In genomic region chr1:155051777-155052398, GRCh38 we compare ENCODE assay signal across 9 cellular contexts. TPM values are rescaled to one million over a fixed set of nuclear protein-coding genes. Genes with fewer than 3 reads are reported as not detected.
DNase-seq lines count a peak whose midpoint lies in the region; ATAC-seq, FAIRE-seq and TF ChIP-seq lines count a peak whose summit lies in the region.
"Had no signal": no experiment of that assay in that cellular context is flagged by ENCODE, and none has a peak within 500 bp of the region (broad histone marks: within the 10 kb centered on the region; RNA-seq: fewer than 3 reads in every experiment).

No MANE protein-coding gene starts in this region.

- TF ChIP-seq CTCF in cardiac fibroblast (IDR thresholded peaks at IDR 0.05; ENCODE audit: low read depth, low read length) (no peak), kidney (IDR thresholded peaks at IDR 0.05; ENCODE audit: borderline replicate concordance, extremely low read depth, insufficient read depth) (no peak)

- H3K27ac ChIP-seq in kidney (ENCODE audit: low read depth in 2 of 2, low read length in 2 of 2) = peak overlapping the region; percentile 67 to 71

- H3K9ac ChIP-seq in kidney (ENCODE audit: low read length in 2 of 2) = peak overlapping the region; percentile 64 to 80

- no peaks in the 10 kb centered on the region for H3K9me3 ChIP-seq in kidney (ENCODE audit: control insufficient read depth in 1 of 2, low read length in 2 of 2)

- H3K4me3 ChIP-seq in cardiac fibroblast (replicated peaks in 1 of 2; ENCODE audit: low read depth in 2 of 2, low read length in 2 of 2) = peak overlapping the region; percentile 75 to 81
- peak overlapping the region; percentile 56 to 70 for H3K4me3 ChIP-seq in kidney (ENCODE audit: low read length in 2 of 2)

- intact Hi-C loops in kidney (cut with DNase I) = no loop called here

- H3K4me1 ChIP-seq in kidney (ENCODE audit: control insufficient read depth in 1 of 2, insufficient read depth in 1 of 2, low read depth in 1 of 2, low read length in 2 of 2) = peaks cover 8 to 16% of the 10 kb centered on the region in 2 donors

- H3K36me3 ChIP-seq in kidney (ENCODE audit: control insufficient read depth in 1 of 2, insufficient read depth in 2 of 2, low read length in 2 of 2) = no peaks in the 10 kb centered on the region

- ATAC-seq in GM18498 (IDR thresholded peaks at IDR 0.05; ENCODE audit: unreplicated experiment) = no peak

- no peak for FAIRE-seq in kidney (lab: Jason Lieb, UNC)

- peak; percentile 23 to 39 for DNase-seq in NCI-H446 (lab: John Stamatoyannopoulos, UW)
- no peak for DNase-seq in NCI-H446 treated with DMSO at 0.1 percent for 48 hours (lab: John Stamatoyannopoulos, UW)
- DNase-seq in M059J (ENCODE audit: low read depth) = peak; percentile 61
- peak; percentile 64 for DNase-seq in UCSD-AML1 (lab: John Stamatoyannopoulos, UW; ENCODE audit: unreplicated experiment)
- DNase-seq in cardiac fibroblast (ENCODE audit: low read depth in 2 of 2) = peak in 1 of 2 donors; percentile 40
- peak; percentile 90 for DNase-seq in kidney
- DNase-seq in stimulated activated CD4-positive, alpha-beta T cell treated with anti-CD3 and anti-CD28 coated beads, Interleukin-15, amount 100 ng/mL, for 24 hours = peak; percentile 60

RNA-seq across cellular contexts. Expression of gene ADAM15, which starts 0.8 kb away (rescaled TPM):
- total RNA-seq in M059J (2014; rRNA removed; shearing (Covaris generic)) = 74.5 and 90.0 TPM in 2 replicates
- 152 TPM for total RNA-seq in kidney
- 68.4 TPM for polyA plus RNA-seq in kidney (ENCODE audit: insufficient read depth, low read depth, low replicate concordance)

RNA-seq across cellular contexts. Expression of gene EFNA4, which starts 11.7 kb away (rescaled TPM):
- 22.8 and 36.2 TPM in 2 replicates for total RNA-seq in M059J (2014; rRNA removed; shearing (Covaris generic))
- total RNA-seq in kidney = 7.6 TPM
- 11.8 TPM for polyA plus RNA-seq in kidney (ENCODE audit: insufficient read depth, low read depth, low replicate concordance)

RNA-seq across cellular contexts. Expression of gene DCST1, which starts 18.3 kb away (rescaled TPM):
- not detected in 2 replicates for total RNA-seq in M059J (2014; rRNA removed; shearing (Covaris generic))
- total RNA-seq in kidney = not detected
- polyA plus RNA-seq in kidney (ENCODE audit: insufficient read depth, low read depth, low replicate concordance) = not detected
- total RNA-seq: pulmonary artery endothelial cell had no signal

RNA-seq across cellular contexts. Expression of gene DCST2, which starts 18.3 kb away (rescaled TPM):
- not detected in 2 replicates for total RNA-seq in M059J (2014; rRNA removed; shearing (Covaris generic))
- 1.4 TPM for total RNA-seq in kidney
- polyA plus RNA-seq in kidney (ENCODE audit: insufficient read depth, low read depth, low replicate concordance) = 0.43 TPM

RNA-seq across cellular contexts. Expression of gene EFNA3, which starts 26.7 kb away (rescaled TPM):
- 0.59 and 2.9 TPM in 2 replicates for total RNA-seq in M059J (2014; rRNA removed; shearing (Covaris generic))
- total RNA-seq in kidney = 1.7 TPM
- polyA plus RNA-seq in kidney (ENCODE audit: insufficient read depth, low read depth, low replicate concordance) = 1.2 TPM
